Comparison of ENCODE assay signal across 1 cellular context in genomic region chr15:25799906-25800700, GRCh38.
TF ChIP-seq lines count a peak whose summit lies in the region.

No MANE protein-coding gene starts in this region.

TF ChIP-seq in GM23338, 12 proteins besides CTCF, POLR2A, EP300 and RAD21 (continued from another document):
- TF ChIP-seq ZNF462 (CRISPR knock-in tag; IDR thresholded peaks at IDR 0.05) = no peak
- no peak for TF ChIP-seq ZNF114 (CRISPR knock-in tag; IDR thresholded peaks at IDR 0.05)
- no peak for TF ChIP-seq ETS1 (IDR thresholded peaks at IDR 0.05)
